Comparison of ENCODE assay signal across 1 cellular context in genomic region chr3:129413687-129414506, GRCh38.
TF ChIP-seq lines count a peak whose summit lies in the region.

No MANE protein-coding gene starts in this region.

TF ChIP-seq in HepG2, 621 proteins besides CTCF, POLR2A, EP300 and RAD21 (continued from another document and continues in another):
- TF ChIP-seq, protein P1, sequence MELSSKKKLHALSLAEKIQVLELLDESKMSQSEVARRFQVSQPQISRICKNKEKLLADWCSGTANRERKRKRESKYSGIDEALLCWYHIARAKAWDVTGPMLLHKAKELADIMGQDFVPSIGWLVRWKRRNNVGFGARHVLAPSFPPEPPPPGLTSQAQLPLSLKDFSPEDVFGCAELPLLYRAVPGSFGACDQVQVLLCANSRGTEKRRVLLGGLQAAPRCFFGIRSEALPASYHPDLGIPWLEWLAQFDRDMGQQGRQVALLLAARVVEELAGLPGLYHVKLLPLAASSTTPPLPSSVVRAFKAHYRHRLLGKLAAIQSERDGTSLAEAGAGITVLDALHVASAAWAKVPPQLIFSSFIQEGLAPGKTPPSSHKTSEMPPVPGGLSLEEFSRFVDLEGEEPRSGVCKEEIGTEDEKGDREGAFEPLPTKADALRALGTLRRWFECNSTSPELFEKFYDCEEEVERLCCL (CRISPR knock-in tag; IDR thresholded peaks at IDR 0.05; ENCODE audit: borderline replicate concordance) = no peak
- TF ChIP-seq, protein P2, sequence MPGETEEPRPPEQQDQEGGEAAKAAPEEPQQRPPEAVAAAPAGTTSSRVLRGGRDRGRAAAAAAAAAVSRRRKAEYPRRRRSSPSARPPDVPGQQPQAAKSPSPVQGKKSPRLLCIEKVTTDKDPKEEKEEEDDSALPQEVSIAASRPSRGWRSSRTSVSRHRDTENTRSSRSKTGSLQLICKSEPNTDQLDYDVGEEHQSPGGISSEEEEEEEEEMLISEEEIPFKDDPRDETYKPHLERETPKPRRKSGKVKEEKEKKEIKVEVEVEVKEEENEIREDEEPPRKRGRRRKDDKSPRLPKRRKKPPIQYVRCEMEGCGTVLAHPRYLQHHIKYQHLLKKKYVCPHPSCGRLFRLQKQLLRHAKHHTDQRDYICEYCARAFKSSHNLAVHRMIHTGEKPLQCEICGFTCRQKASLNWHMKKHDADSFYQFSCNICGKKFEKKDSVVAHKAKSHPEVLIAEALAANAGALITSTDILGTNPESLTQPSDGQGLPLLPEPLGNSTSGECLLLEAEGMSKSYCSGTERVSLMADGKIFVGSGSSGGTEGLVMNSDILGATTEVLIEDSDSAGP (CRISPR knock-in tag; IDR thresholded peaks at IDR 0.05; ENCODE audit: borderline replicate concordance) = peak; percentile 35; the same call in 1 of the 2 replicates
- TF ChIP-seq ELF3 (CRISPR knock-in tag; IDR thresholded peaks at IDR 0.05) (peak; percentile 39; the same call in 1 of the 2 replicates), DNMT3B (CRISPR knock-in tag; conservative IDR thresholded peaks at IDR 0.05) (no peak), ZNF891 (CRISPR knock-in tag; IDR thresholded peaks at IDR 0.05) (no peak), ZNF746 (CRISPR knock-in tag; IDR thresholded peaks at IDR 0.05) (no peak), THAP9 (CRISPR knock-in tag; IDR thresholded peaks at IDR 0.05; ENCODE audit: borderline replicate concordance) (no peak), ZNF652 (CRISPR knock-in tag; IDR thresholded peaks at IDR 0.05; ENCODE audit: borderline replicate concordance, low read depth) (no peak), KLF6 (CRISPR knock-in tag; IDR thresholded peaks at IDR 0.05) (no peak), ZMAT3 (CRISPR knock-in tag; conservative IDR thresholded peaks at IDR 0.05) (no peak), HMG20A (CRISPR knock-in tag; IDR thresholded peaks at IDR 0.05; ENCODE audit: borderline replicate concordance) (peak; percentile 79; the same call in 1 of the 2 replicates), ONECUT2 (CRISPR knock-in tag; IDR thresholded peaks at IDR 0.05) (no peak), ATF3 (CRISPR knock-in tag; IDR thresholded peaks at IDR 0.05) (peak; percentile 32; the same call in 1 of the 2 replicates), ZNF749 (CRISPR knock-in tag; IDR thresholded peaks at IDR 0.05; ENCODE audit: borderline replicate concordance) (no peak), MEIS1 (CRISPR knock-in tag; IDR thresholded peaks at IDR 0.05; ENCODE audit: borderline replicate concordance) (no peak), SAFB2 (CRISPR knock-in tag; IDR thresholded peaks at IDR 0.05; ENCODE audit: borderline replicate concordance, low read depth) (no peak), TEAD2 (CRISPR knock-in tag; IDR thresholded peaks at IDR 0.05) (no peak), ZNF232 (CRISPR knock-in tag; IDR thresholded peaks at IDR 0.05; ENCODE audit: borderline replicate concordance) (no peak), AGO2 (optimal IDR thresholded peaks at IDR 0.05; ENCODE audit: low read depth, low read length) (no peak), GFI1 (CRISPR knock-in tag; IDR thresholded peaks at IDR 0.05; ENCODE audit: borderline replicate concordance) (no peak), ZNF580 (CRISPR knock-in tag; IDR thresholded peaks at IDR 0.05; ENCODE audit: borderline replicate concordance, low read depth) (0 out of 2 replicates have a peak, but pooled peaks have one; percentile 36), DMAP1 (CRISPR knock-in tag; IDR thresholded peaks at IDR 0.05) (no peak), CAMTA2 (CRISPR knock-in tag; IDR thresholded peaks at IDR 0.05; ENCODE audit: borderline replicate concordance) (no peak), TMF1 (CRISPR knock-in tag; IDR thresholded peaks at IDR 0.05; ENCODE audit: low read depth) (no peak), ZNF138 (CRISPR knock-in tag; IDR thresholded peaks at IDR 0.05; ENCODE audit: low read depth) (no peak), CREM (IDR thresholded peaks at IDR 0.05) (peak; percentile 75), CREM (CRISPR knock-in tag; IDR thresholded peaks at IDR 0.05) (no peak), JUNB (CRISPR knock-in tag; IDR thresholded peaks at IDR 0.05; ENCODE audit: borderline replicate concordance) (no peak), CEBPG (CRISPR knock-in tag; IDR thresholded peaks at IDR 0.05) (no peak; the same call in 1 of the 2 replicates), ZNF20 (CRISPR knock-in tag; IDR thresholded peaks at IDR 0.05) (no peak), HNRNPUL1 (IDR thresholded peaks at IDR 0.05; ENCODE audit: low read depth, low read length) (no peak), IRF2 (CRISPR knock-in tag; IDR thresholded peaks at IDR 0.05) (0 out of 2 replicates have a peak, but pooled peaks have one; percentile 14), PHF5A (CRISPR knock-in tag; IDR thresholded peaks at IDR 0.05; ENCODE audit: low read depth, unreplicated experiment) (no peak), GZF1 (CRISPR knock-in tag; IDR thresholded peaks at IDR 0.05) (no peak), SSRP1 (CRISPR knock-in tag; IDR thresholded peaks at IDR 0.05) (no peak), ATF2 (CRISPR knock-in tag; IDR thresholded peaks at IDR 0.05) (peak; percentile 53; the same call in 1 of the 2 replicates), GPN1 (CRISPR knock-in tag; IDR thresholded peaks at IDR 0.05; ENCODE audit: borderline replicate concordance) (no peak), ZNF382 (CRISPR knock-in tag; IDR thresholded peaks at IDR 0.05; ENCODE audit: borderline replicate concordance) (no peak), KDM4B (CRISPR knock-in tag; IDR thresholded peaks at IDR 0.05) (no peak), HMGA1 (CRISPR knock-in tag; conservative IDR thresholded peaks at IDR 0.05) (no peak), ZBTB34 (CRISPR knock-in tag; IDR thresholded peaks at IDR 0.05) (peak; percentile 93), ZFP36 (IDR thresholded peaks at IDR 0.05; ENCODE audit: borderline replicate concordance, low read depth, low read length, partially characterized antibody) (no peak)
- TF ChIP-seq, protein P3, sequence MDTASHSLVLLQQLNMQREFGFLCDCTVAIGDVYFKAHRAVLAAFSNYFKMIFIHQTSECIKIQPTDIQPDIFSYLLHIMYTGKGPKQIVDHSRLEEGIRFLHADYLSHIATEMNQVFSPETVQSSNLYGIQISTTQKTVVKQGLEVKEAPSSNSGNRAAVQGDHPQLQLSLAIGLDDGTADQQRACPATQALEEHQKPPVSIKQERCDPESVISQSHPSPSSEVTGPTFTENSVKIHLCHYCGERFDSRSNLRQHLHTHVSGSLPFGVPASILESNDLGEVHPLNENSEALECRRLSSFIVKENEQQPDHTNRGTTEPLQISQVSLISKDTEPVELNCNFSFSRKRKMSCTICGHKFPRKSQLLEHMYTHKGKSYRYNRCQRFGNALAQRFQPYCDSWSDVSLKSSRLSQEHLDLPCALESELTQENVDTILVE (CRISPR knock-in tag; IDR thresholded peaks at IDR 0.05) = no peak
- TF ChIP-seq, protein P4, sequence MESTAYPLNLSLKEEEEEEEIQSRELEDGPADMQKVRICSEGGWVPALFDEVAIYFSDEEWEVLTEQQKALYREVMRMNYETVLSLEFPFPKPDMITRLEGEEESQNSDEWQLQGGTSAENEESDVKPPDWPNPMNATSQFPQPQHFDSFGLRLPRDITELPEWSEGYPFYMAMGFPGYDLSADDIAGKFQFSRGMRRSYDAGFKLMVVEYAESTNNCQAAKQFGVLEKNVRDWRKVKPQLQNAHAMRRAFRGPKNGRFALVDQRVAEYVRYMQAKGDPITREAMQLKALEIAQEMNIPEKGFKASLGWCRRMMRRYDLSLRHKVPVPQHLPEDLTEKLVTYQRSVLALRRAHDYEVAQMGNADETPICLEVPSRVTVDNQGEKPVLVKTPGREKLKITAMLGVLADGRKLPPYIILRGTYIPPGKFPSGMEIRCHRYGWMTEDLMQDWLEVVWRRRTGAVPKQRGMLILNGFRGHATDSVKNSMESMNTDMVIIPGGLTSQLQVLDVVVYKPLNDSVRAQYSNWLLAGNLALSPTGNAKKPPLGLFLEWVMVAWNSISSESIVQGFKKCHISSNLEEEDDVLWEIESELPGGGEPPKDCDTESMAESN (CRISPR knock-in tag; conservative IDR thresholded peaks at IDR 0.05) = no peak
- TF ChIP-seq, protein P5, sequence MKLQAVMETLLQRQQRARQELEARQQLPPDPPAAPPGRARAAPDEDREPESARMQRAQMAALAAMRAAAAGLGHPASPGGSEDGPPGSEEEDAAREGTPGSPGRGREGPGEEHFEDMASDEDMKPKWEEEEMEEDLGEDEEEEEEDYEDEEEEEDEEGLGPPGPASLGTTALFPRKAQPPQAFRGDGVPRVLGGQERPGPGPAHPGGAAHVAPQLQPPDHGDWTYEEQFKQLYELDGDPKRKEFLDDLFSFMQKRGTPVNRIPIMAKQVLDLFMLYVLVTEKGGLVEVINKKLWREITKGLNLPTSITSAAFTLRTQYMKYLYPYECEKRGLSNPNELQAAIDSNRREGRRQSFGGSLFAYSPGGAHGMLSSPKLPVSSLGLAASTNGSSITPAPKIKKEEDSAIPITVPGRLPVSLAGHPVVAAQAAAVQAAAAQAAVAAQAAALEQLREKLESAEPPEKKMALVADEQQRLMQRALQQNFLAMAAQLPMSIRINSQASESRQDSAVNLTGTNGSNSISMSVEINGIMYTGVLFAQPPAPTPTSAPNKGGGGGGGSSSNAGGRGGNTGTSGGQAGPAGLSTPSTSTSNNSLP (IDR thresholded peaks at IDR 0.05; ENCODE audit: low read depth, low read length) = peak; percentile 80
- TF ChIP-seq, protein P6, sequence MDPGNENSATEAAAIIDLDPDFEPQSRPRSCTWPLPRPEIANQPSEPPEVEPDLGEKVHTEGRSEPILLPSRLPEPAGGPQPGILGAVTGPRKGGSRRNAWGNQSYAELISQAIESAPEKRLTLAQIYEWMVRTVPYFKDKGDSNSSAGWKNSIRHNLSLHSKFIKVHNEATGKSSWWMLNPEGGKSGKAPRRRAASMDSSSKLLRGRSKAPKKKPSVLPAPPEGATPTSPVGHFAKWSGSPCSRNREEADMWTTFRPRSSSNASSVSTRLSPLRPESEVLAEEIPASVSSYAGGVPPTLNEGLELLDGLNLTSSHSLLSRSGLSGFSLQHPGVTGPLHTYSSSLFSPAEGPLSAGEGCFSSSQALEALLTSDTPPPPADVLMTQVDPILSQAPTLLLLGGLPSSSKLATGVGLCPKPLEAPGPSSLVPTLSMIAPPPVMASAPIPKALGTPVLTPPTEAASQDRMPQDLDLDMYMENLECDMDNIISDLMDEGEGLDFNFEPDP (CRISPR knock-in tag; conservative IDR thresholded peaks at IDR 0.05) = no peak
- TF ChIP-seq, protein P7, sequence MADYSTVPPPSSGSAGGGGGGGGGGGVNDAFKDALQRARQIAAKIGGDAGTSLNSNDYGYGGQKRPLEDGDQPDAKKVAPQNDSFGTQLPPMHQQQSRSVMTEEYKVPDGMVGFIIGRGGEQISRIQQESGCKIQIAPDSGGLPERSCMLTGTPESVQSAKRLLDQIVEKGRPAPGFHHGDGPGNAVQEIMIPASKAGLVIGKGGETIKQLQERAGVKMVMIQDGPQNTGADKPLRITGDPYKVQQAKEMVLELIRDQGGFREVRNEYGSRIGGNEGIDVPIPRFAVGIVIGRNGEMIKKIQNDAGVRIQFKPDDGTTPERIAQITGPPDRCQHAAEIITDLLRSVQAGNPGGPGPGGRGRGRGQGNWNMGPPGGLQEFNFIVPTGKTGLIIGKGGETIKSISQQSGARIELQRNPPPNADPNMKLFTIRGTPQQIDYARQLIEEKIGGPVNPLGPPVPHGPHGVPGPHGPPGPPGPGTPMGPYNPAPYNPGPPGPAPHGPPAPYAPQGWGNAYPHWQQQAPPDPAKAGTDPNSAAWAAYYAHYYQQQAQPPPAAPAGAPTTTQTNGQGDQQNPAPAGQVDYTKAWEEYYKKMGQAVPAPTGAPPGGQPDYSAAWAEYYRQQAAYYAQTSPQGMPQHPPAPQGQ (CRISPR knock-in tag; IDR thresholded peaks at IDR 0.05; ENCODE audit: borderline replicate concordance) = no peak
